Comparison of ENCODE assay signal across 8 cellular contexts in genomic region chr4:90127706-90128345, GRCh38. TPM values are rescaled to one million over a fixed set of nuclear protein-coding genes. Genes with fewer than 3 reads are reported as not detected.
DNase-seq lines count a peak whose midpoint lies in the region; ATAC-seq, FAIRE-seq and TF ChIP-seq lines count a peak whose summit lies in the region.

No MANE protein-coding gene starts in this region.

- no peak for TF ChIP-seq CTCF in AG04450 (IDR thresholded peaks at IDR 0.05; ENCODE audit: low read depth, low read length)

- no peak for TF ChIP-seq POLR2A in H54 (IDR thresholded peaks at IDR 0.05; ENCODE audit: low read depth, low read length)

- no peaks in the 10 kb centered on the region for H3K9me3 Mint-ChIP-seq in activated T-helper 1 cell treated with anti-CD3 and anti-CD28 coated beads, Interleukin-12 subunit alpha, Interleukin-12 subunit beta, Interleukin-2, Interleukin-4 antibody, amounts not matched to agents 30 ng/mL and 10 ng/mL and 1 ng/mL, durations not matched to agents 14 hours and 24 hours and 36 hours

- peak; percentile 30 for ATAC-seq in GM19023 (IDR thresholded peaks at IDR 0.05; ENCODE audit: unreplicated experiment)
- ATAC-seq in HG03103 (IDR thresholded peaks at IDR 0.05; ENCODE audit: low read depth, unreplicated experiment) = peak; percentile 8

- H3K27me3 Mint-ChIP-seq in activated T-helper 1 cell treated with anti-CD3 and anti-CD28 coated beads, Interleukin-12 subunit alpha, Interleukin-12 subunit beta, Interleukin-2, Interleukin-4 antibody, amounts not matched to agents 30 ng/mL and 10 ng/mL and 1 ng/mL, durations not matched to agents 14 hours and 24 hours and 36 hours (ENCODE audit: insufficient read depth) = peaks cover 38% of the 10 kb centered on the region

- intact Hi-C loops in activated T-helper 1 cell treated with anti-CD3 and anti-CD28 coated beads, Interleukin-12 subunit alpha, Interleukin-12 subunit beta, Interleukin-2, Interleukin-4 antibody, amounts not matched to agents 30 ng/mL and 10 ng/mL and 1 ng/mL, durations not matched to agents 14 hours and 24 hours and 36 hours (cut with micrococcal nuclease) = no loop called here
- intact Hi-C loops in cardiac septum (cut with DNase I) = loop anchor here (5.0 kb wide), 1 partner anchor 119 kb away; no protein-coding TSS in a partner anchor
- intact Hi-C loops in posterior vena cava (cut with DNase I) = loop anchor here in 1 of 2 donors (2.0 kb wide), 1 partner anchor 47 kb away; no protein-coding TSS in a partner anchor

- no peak for DNase-seq in AG04450 (ENCODE audit: low read depth, low spot score)
- no peak for DNase-seq in activated T-helper 1 cell treated with anti-CD3 and anti-CD28 coated beads, Interleukin-12 subunit alpha, Interleukin-12 subunit beta, Interleukin-2, Interleukin-4 antibody, amounts not matched to agents 30 ng/mL and 10 ng/mL and 1 ng/mL, durations not matched to agents 14 hours and 24 hours and 36 hours (ENCODE audit: low spot score)
- peak; percentile 74 for DNase-seq in cardiac septum (ENCODE audit: low spot score)
- peak; percentile 79 for DNase-seq in posterior vena cava (ENCODE audit: low spot score)
- DNase-seq in H54 (ENCODE audit: insufficient read length, low spot score) = no peak
- DNase-seq in GOT3 (lab: John Stamatoyannopoulos, UW) = no peak

- H3K4me3 ChIP-seq in AG04450 (ENCODE audit: low read depth, low read length) = peak overlapping the region; percentile 29

- H3K4me1 Mint-ChIP-seq in activated T-helper 1 cell treated with anti-CD3 and anti-CD28 coated beads, Interleukin-12 subunit alpha, Interleukin-12 subunit beta, Interleukin-2, Interleukin-4 antibody, amounts not matched to agents 30 ng/mL and 10 ng/mL and 1 ng/mL, durations not matched to agents 14 hours and 24 hours and 36 hours (ENCODE audit: low read depth) = peaks cover 20% of the 10 kb centered on the region

- no peak overlapping the region for H3K27ac Mint-ChIP-seq in activated T-helper 1 cell treated with anti-CD3 and anti-CD28 coated beads, Interleukin-12 subunit alpha, Interleukin-12 subunit beta, Interleukin-2, Interleukin-4 antibody, amounts not matched to agents 30 ng/mL and 10 ng/mL and 1 ng/mL, durations not matched to agents 14 hours and 24 hours and 36 hours

- no peak overlapping the region for H3K27ac ChIP-seq in AG04450 (ENCODE audit: low read depth, low read length)

- H3K27me3 ChIP-seq in AG04450 (ENCODE audit: control insufficient read depth, insufficient read depth, low read length) = peaks cover 14% of the 10 kb centered on the region

- H3K9me3 ChIP-seq in AG04450 (ENCODE audit: control insufficient read depth, insufficient read depth, low read length) = no peaks in the 10 kb centered on the region; the same call in 1 of the 2 replicates

- no peak for FAIRE-seq in H54 (lab: Jason Lieb, UNC)

- H3K36me3 Mint-ChIP-seq in activated T-helper 1 cell treated with anti-CD3 and anti-CD28 coated beads, Interleukin-12 subunit alpha, Interleukin-12 subunit beta, Interleukin-2, Interleukin-4 antibody, amounts not matched to agents 30 ng/mL and 10 ng/mL and 1 ng/mL, durations not matched to agents 14 hours and 24 hours and 36 hours (ENCODE audit: low read depth) = peaks cover 1% of the 10 kb centered on the region

- CTCF ChIA-PET in AG04450 (lab: Charles Lee) = no interaction called here

- H3K4me3 Mint-ChIP-seq in activated T-helper 1 cell treated with anti-CD3 and anti-CD28 coated beads, Interleukin-12 subunit alpha, Interleukin-12 subunit beta, Interleukin-2, Interleukin-4 antibody, amounts not matched to agents 30 ng/mL and 10 ng/mL and 1 ng/mL, durations not matched to agents 14 hours and 24 hours and 36 hours = peak overlapping the region; percentile 61

- POLR2A ChIA-PET in AG04450 (lab: Yijun Ruan, JAX) = no interaction called here

RNA-seq across cellular contexts. Expression of gene CCSER1, which starts 0.6 kb away (rescaled TPM):
- not detected in 2 replicates for polyA plus RNA-seq in AG04450 (2011; rRNA removed)
- not detected in 2 replicates for polyA minus RNA-seq in AG04450 (2011; rRNA and poly(A)+ RNA removed)
- not detected in 2 replicates for total RNA-seq in activated T-helper 1 cell treated with anti-CD3 and anti-CD28 coated beads, Interleukin-12 subunit alpha, Interleukin-12 subunit beta, Interleukin-2, Interleukin-4 antibody, amounts not matched to agents 30 ng/mL and 10 ng/mL and 1 ng/mL, durations not matched to agents 14 hours and 24 hours and 36 hours
- total RNA-seq in cardiac septum = 15.7 TPM
- total RNA-seq in posterior vena cava = 1 to 10 TPM; 1.8 to 7.0 TPM

Comparison
In these comparisons a context has a peak if more than half of its experiments do, and no peak if none do; other contexts are left out.
1. DNase-seq: peak in cardiac septum (single experiment) and posterior vena cava (single experiment); none in AG04450 (single experiment), activated T-helper 1 cell treated with anti-CD3 and anti-CD28 coated beads, Interleukin-12 subunit alpha, Interleukin-12 subunit beta, Interleukin-2, Interleukin-4 antibody, amounts not matched to agents 30 ng/mL and 10 ng/mL and 1 ng/mL, durations not matched to agents 14 hours and 24 hours and 36 hours (single experiment), H54 (single experiment) and GOT3 (single experiment).